ENCODE assay signal across 16 cellular contexts in genomic region chr6:133893324-133893692, GRCh38. TPM values are rescaled to one million over a fixed set of nuclear protein-coding genes. Genes with fewer than 3 reads are reported as not detected.
DNase-seq lines count a peak whose midpoint lies in the region; ATAC-seq and TF ChIP-seq lines count a peak whose summit lies in the region.
"Had no signal": no experiment of that assay in that cellular context is flagged by ENCODE, and none has a peak within 500 bp of the region (broad histone marks: within the 10 kb centered on the region; RNA-seq: fewer than 3 reads in every experiment).

No MANE protein-coding gene starts in this region.

- H3K27me3 ChIP-seq in right cardiac atrium (ENCODE audit: control insufficient read depth, insufficient read depth) = no peaks in the 10 kb centered on the region
- H3K27me3 ChIP-seq in esophagus muscularis mucosa = peaks cover 0 to 84% (median 14%) of the 10 kb centered on the region in 4 donors
- H3K27me3 ChIP-seq in vagina = peaks cover 9% of the 10 kb centered on the region

- H3K27ac Mint-ChIP-seq in naive thymus-derived CD8-positive, alpha-beta T cell = no peak overlapping the region

- peaks cover 0 to 3% (median 0%) of the 10 kb centered on the region in 3 donors for H3K36me3 Mint-ChIP-seq in naive thymus-derived CD8-positive, alpha-beta T cell

- POLR2A ChIA-PET in naive thymus-derived CD8-positive, alpha-beta T cell (lab: Charles Lee) = no interaction called here

- peaks cover 0 to 7% (median 0%) of the 10 kb centered on the region in 9 donors for H3K9me3 Mint-ChIP-seq in naive thymus-derived CD8-positive, alpha-beta T cell

- H3K4me3 ChIP-seq in right cardiac atrium (ENCODE audit: low read length) (peak overlapping the region; percentile 43), esophagus muscularis mucosa (peak overlapping the region; percentile 56 to 89 (median 69)), vagina (peak overlapping the region in 1 of 2 donors; percentile 13)
- H3K4me3 ChIP-seq: GM12878 had no signal

- H3K4me3 Mint-ChIP-seq in naive thymus-derived CD8-positive, alpha-beta T cell = peak overlapping the region in 7 of 10 donors; percentile 16 to 53 (median 48)

- intact Hi-C loops in right cardiac atrium (cut with DNase I) (no loop called here), Right ventricle myocardium inferior (cut with DNase I) (loop anchor here (5.0 kb wide), 1 partner anchor 126 kb away; no protein-coding TSS in a partner anchor), esophagus muscularis mucosa (cut with DNase I) (no loop called here), vagina (cut with DNase I) (loop anchor here (10.0 kb wide), 2 partner anchors 129 to 1949 kb away; no protein-coding TSS in a partner anchor)

- H3K4me1 ChIP-seq in right cardiac atrium (ENCODE audit: control insufficient read depth, insufficient read depth, low read length) = no peaks in the 10 kb centered on the region
- peaks cover 35 to 73% (median 62%) of the 10 kb centered on the region in 4 donors for H3K4me1 ChIP-seq in esophagus muscularis mucosa
- peaks cover 41% of the 10 kb centered on the region for H3K4me1 ChIP-seq in vagina
- H3K4me1 ChIP-seq: BE2C had no signal

- TF ChIP-seq POLR2A in esophagus muscularis mucosa (IDR thresholded peaks at IDR 0.05; ENCODE audit: low read depth) (no peak), vagina (IDR thresholded peaks at IDR 0.05) (no peak)

- H3K27ac ChIP-seq in right cardiac atrium (ENCODE audit: low read length) (peak overlapping the region; percentile 14), esophagus muscularis mucosa (replicated peaks in 1 of 4) (peak overlapping the region; percentile 87 to 96 (median 89)), vagina (peak overlapping the region; percentile 49)

- peaks cover 58 to 100% (median 81%) of the 10 kb centered on the region in 5 donors for H3K27me3 Mint-ChIP-seq in naive thymus-derived CD8-positive, alpha-beta T cell

- H3K36me3 ChIP-seq in esophagus muscularis mucosa (no peaks in the 10 kb centered on the region), vagina (no peaks in the 10 kb centered on the region)
- H3K36me3 ChIP-seq: BE2C had no signal

- peaks cover 18 to 57% (median 39%) of the 10 kb centered on the region in 4 donors for H3K4me1 Mint-ChIP-seq in naive thymus-derived CD8-positive, alpha-beta T cell

- TF ChIP-seq CTCF in esophagus muscularis mucosa (IDR thresholded peaks at IDR 0.05) (no peak), vagina (IDR thresholded peaks at IDR 0.05) (no peak)

- TF ChIP-seq EP300 in esophagus muscularis mucosa (IDR thresholded peaks at IDR 0.05) = no peak

- DNase-seq in right cardiac atrium (no peak), Right ventricle myocardium inferior (ENCODE audit: missing footprints) (no peak), esophagus muscularis mucosa (ENCODE audit: extremely low spot score) (no peak), vagina (ENCODE audit: extremely low spot score in 2 of 2) (no peak), midbrain (lab: John Stamatoyannopoulos, UW) (no peak)
- DNase-seq in naive thymus-derived CD8-positive, alpha-beta T cell = no peak
- DNase-seq: activated T-cell treated with anti-CD3 and anti-CD28 coated beads, Interleukin-2, amount 50 U/mL, for 48 hours; DND-41; NCI-H1092; NCI-H345; stimulated activated CD8-positive, alpha-beta memory T cell treated with anti-CD3 and anti-CD28 coated beads, Interleukin-4, amount 100 ng/mL, for 48 hours had no signal

- H3K9me3 ChIP-seq in right cardiac atrium (ENCODE audit: control insufficient read depth, low read length) (no peaks in the 10 kb centered on the region), esophagus muscularis mucosa (no peaks in the 10 kb centered on the region), vagina (no peaks in the 10 kb centered on the region)
- H3K9me3 ChIP-seq: BE2C had no signal

- WGBS in right cardiac atrium = 28% methylated on average over 9 of the region's 9 CpGs
- WGBS in esophagus muscularis mucosa = 39% methylated on average over 9 of the region's 9 CpGs

- ATAC-seq in right cardiac atrium = no peak
- no peak for ATAC-seq in Right ventricle myocardium inferior
- ATAC-seq in naive thymus-derived CD8-positive, alpha-beta T cell = no peak
- no peak for ATAC-seq in HG03521 (IDR thresholded peaks at IDR 0.05; ENCODE audit: unreplicated experiment)
- no peak for ATAC-seq in GM18517 (IDR thresholded peaks at IDR 0.05; ENCODE audit: unreplicated experiment)
- ATAC-seq: GM12878, Panc1 had no signal

RNA-seq across cellular contexts. Expression of gene TCF21, which starts 4.4 kb away (rescaled TPM):
- 10 to 100 TPM in 3 of 4 donors, 1 to 10 TPM in 1; 10.0 to 25.4 (median 12.9) TPM for total RNA-seq in right cardiac atrium
- 7.9 TPM for polyA plus RNA-seq in right cardiac atrium
- total RNA-seq in Right ventricle myocardium inferior = 5.2 TPM
- total RNA-seq in esophagus muscularis mucosa = 10 to 100 TPM; 22.2 to 44.5 (median 30.8) TPM
- total RNA-seq in naive thymus-derived CD8-positive, alpha-beta T cell = not detected
- polyA plus RNA-seq in naive thymus-derived CD8-positive, alpha-beta T cell = not detected
- 12.5 TPM for total RNA-seq in vagina
- polyA plus RNA-seq: GM12878 had no signal

RNA-seq across cellular contexts. Expression of gene TBPL1, which starts 59.7 kb away (rescaled TPM):
- total RNA-seq in right cardiac atrium (10 to 100 TPM; 24.8 to 32.0 (median 25.9) TPM), Right ventricle myocardium inferior (14.5 TPM), esophagus muscularis mucosa (10 to 100 TPM in 3 of 4 donors, 1 to 10 TPM in 1; 8.8 to 23.4 (median 17.8) TPM), vagina (17.7 TPM)
- 30.2 TPM for polyA plus RNA-seq in right cardiac atrium
- 10 to 100 TPM; 40.8 to 42.0 TPM for total RNA-seq in naive thymus-derived CD8-positive, alpha-beta T cell
- 10 to 100 TPM; 41.4 to 55.7 (median 48.0) TPM for polyA plus RNA-seq in naive thymus-derived CD8-positive, alpha-beta T cell

Comparison
In these comparisons a context has a peak if more than half of its experiments do, and no peak if none do; other contexts are left out.
1. intact Hi-C loops: an anchor here in Right ventricle myocardium inferior (5.0 kb wide) and vagina (10.0 kb wide); none called in right cardiac atrium and esophagus muscularis mucosa.
2. H3K27ac ChIP-seq: peak in every context shown above with its lines; median percentile 89 in esophagus muscularis mucosa; 49 in vagina; 14 in right cardiac atrium.